In the genomic region with DNA sequence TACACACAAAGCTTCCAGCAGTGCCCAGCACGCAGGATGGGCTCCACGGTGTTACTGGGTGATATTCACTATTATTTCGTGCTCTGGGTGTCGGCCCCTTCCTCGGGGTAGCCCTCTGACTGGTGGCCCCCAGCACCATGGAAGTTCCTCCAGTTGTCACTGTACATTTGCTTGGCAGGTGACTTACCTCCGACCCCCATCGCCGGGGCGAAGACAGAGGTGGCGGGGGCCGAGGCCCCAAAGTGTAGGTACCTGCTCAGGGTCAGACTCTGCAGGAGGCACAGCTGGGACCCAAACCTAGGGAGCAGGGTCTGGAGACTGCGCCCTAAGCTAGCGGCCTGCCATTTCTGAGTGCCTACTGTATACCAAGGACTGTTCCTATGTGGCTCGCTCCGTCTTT, we compare ENCODE assay signal across 12 cellular contexts.
DNase-seq lines count a peak whose midpoint lies in the region; ATAC-seq and TF ChIP-seq lines count a peak whose summit lies in the region.
"Had no signal": no experiment of that assay in that cellular context is flagged by ENCODE, and none has a peak within 500 bp of the region (broad histone marks: within the 10 kb centered on the region; RNA-seq: fewer than 3 reads in every experiment).

No MANE protein-coding gene starts in this region.

- no peak overlapping the region for H3K4me3 Mint-ChIP-seq in H9
- H3K4me3 Mint-ChIP-seq: activated naive CD8-positive, alpha-beta T cell treated with anti-CD3 and anti-CD28 coated beads for 36 hours had no signal

- no peak overlapping the region for H2AFZ ChIP-seq in H9 (ENCODE audit: low read length)
- H2AFZ ChIP-seq in mesenchymal stem cell (ENCODE audit: low read depth, low read length) = no peak overlapping the region

- H2BK120ac ChIP-seq in H9 (ENCODE audit: low read depth, low read length, poor library complexity, severe bottlenecking) (no peak overlapping the region), mesenchymal stem cell (ENCODE audit: low read depth, low read length) (no peak overlapping the region)

- no peaks in the 10 kb centered on the region for H3K23me2 ChIP-seq in H9 (ENCODE audit: insufficient read length, low read depth, low read length, poor library complexity, severe bottlenecking)

- no peak overlapping the region for H4K8ac ChIP-seq in H9 (replicated peaks; ENCODE audit: insufficient read length, low read depth, low read length)
- H4K8ac ChIP-seq in mesenchymal stem cell (ENCODE audit: low read length) = peak overlapping the region; percentile 65

- H3K36me3 ChIP-seq in adrenal gland (replicated peaks in 1 of 2) (peaks cover 0 to 24% of the 10 kb centered on the region in 2 donors), mesenchymal stem cell (ENCODE audit: control insufficient read depth in 1 of 2, insufficient read depth in 2 of 2, low read depth in 1 of 2, low read length in 2 of 2) (peaks cover 34 to 82% of the 10 kb centered on the region in 2 experiments)

- H3K4me1 Mint-ChIP-seq in H9 = peaks cover 20 to 33% of the 10 kb centered on the region in 2 experiments

- ATAC-seq in GM19463 (IDR thresholded peaks at IDR 0.05; ENCODE audit: unreplicated experiment) (no peak), esophagus mucosa (no peak), GM18498 (IDR thresholded peaks at IDR 0.05; ENCODE audit: unreplicated experiment) (no peak)

- H3K9me3 Mint-ChIP-seq in H9 = no peaks in the 10 kb centered on the region
- H3K9me3 Mint-ChIP-seq: activated naive CD8-positive, alpha-beta T cell treated with anti-CD3 and anti-CD28 coated beads for 36 hours had no signal

- no peak overlapping the region for H4K5ac ChIP-seq in H9 (ENCODE audit: insufficient read length, low read depth, low read length)

- no peak overlapping the region for H3K23ac ChIP-seq in H9 (ENCODE audit: insufficient read length, low read depth, low read length)
- H3K23ac ChIP-seq in mesenchymal stem cell (ENCODE audit: low read length in 2 of 2) = peak overlapping the region in 1 of 2 experiments; percentile 73

- no peaks in the 10 kb centered on the region for H3K79me2 ChIP-seq in H9 (ENCODE audit: insufficient read depth, low read length)

- H3K4me1 ChIP-seq in H9 (ENCODE audit: insufficient read depth, low read length) (no peaks in the 10 kb centered on the region), adrenal gland (replicated peaks in 1 of 2) (peaks cover 50 to 95% of the 10 kb centered on the region in 2 donors), mesenchymal stem cell (ENCODE audit: control insufficient read depth, insufficient read depth, low read depth, low read length) (peaks cover 76% of the 10 kb centered on the region)

- H2BK5ac ChIP-seq in H9 (ENCODE audit: insufficient read length, low read length) = no peak overlapping the region
- no peak overlapping the region for H2BK5ac ChIP-seq in mesenchymal stem cell (ENCODE audit: low read depth, low read length, poor library complexity, severe bottlenecking)

- H3K9ac ChIP-seq in H9 (ENCODE audit: extremely low read depth, insufficient read length, low read length) (no peak overlapping the region), mesenchymal stem cell (ENCODE audit: low read length) (no peak overlapping the region)

- no peaks in the 10 kb centered on the region for H3K9me3 ChIP-seq in H9 (ENCODE audit: control insufficient read depth, low read depth, low read length)
- H3K9me3 ChIP-seq in adrenal gland (replicated peaks in 1 of 3) = no peaks in the 10 kb centered on the region
- H3K9me3 ChIP-seq in mesenchymal stem cell (ENCODE audit: control insufficient read depth, low read length) = no peaks in the 10 kb centered on the region

- H3K18ac ChIP-seq in H9 (ENCODE audit: insufficient read length, low read depth, low read length) (no peak overlapping the region), mesenchymal stem cell (ENCODE audit: low read depth in 1 of 2, low read length in 2 of 2) (peak overlapping the region; percentile 30 to 46)

- peaks cover 7 to 58% (median 35%) of the 10 kb centered on the region in 3 experiments; a peak in 6 of 7 replicates for H3K36me3 Mint-ChIP-seq in H9 (ENCODE audit: insufficient read depth in 1 of 3, low read depth in 3 of 3)

- H3K4ac ChIP-seq in H9 (ENCODE audit: low read depth, low read length) (no peak overlapping the region), mesenchymal stem cell (ENCODE audit: low read depth in 1 of 2, low read length in 2 of 2) (peak overlapping the region in 1 of 2 experiments; percentile 60)

- TF ChIP-seq CTCF in H9 (conservative IDR thresholded peaks at IDR 0.05) (no peak), adrenal gland (IDR thresholded peaks at IDR 0.05) (no peak)

- H3K27ac Mint-ChIP-seq in H9 = 0 out of 7 replicates have a peak overlapping the region, but pooled peaks of 2 of the 3 experiments have one; percentile 8 to 66
- H3K27ac Mint-ChIP-seq: activated naive CD8-positive, alpha-beta T cell treated with anti-CD3 and anti-CD28 coated beads for 36 hours had no signal

- H3K27me3 ChIP-seq in H9 (ENCODE audit: insufficient read depth, low read length) = no peaks in the 10 kb centered on the region
- no peaks in the 10 kb centered on the region for H3K27me3 ChIP-seq in adrenal gland
- no peaks in the 10 kb centered on the region for H3K27me3 ChIP-seq in mesenchymal stem cell (ENCODE audit: control insufficient read depth in 1 of 2, insufficient read depth in 1 of 2, low read length in 2 of 2)

- intact Hi-C loops in adrenal gland (cut with DNase I) = no loop called here

- no peaks in the 10 kb centered on the region for H3K79me1 ChIP-seq in H9 (ENCODE audit: insufficient read depth, low read depth, low read length, poor library complexity, severe bottlenecking)
- peaks cover 22% of the 10 kb centered on the region for H3K79me1 ChIP-seq in mesenchymal stem cell (replicated peaks; ENCODE audit: low read length, poor library complexity, severe bottlenecking)

- no CpG with 5 or more reads among the region's 15 CpGs for WGBS in H9 (ENCODE audit: extremely low coverage, insufficient read length, low lambda C conversion rate)
- 90 to 94% (median 91%) methylated on average over 10 to 15 of the region's 15 CpGs for WGBS in adrenal gland, 4 donors
- WGBS in mesenchymal stem cell = 98% methylated on average over 15 of the region's 15 CpGs

- H4K20me1 ChIP-seq in H9 (ENCODE audit: control insufficient read depth, insufficient read depth, insufficient read length) = no peaks in the 10 kb centered on the region

- H2BK12ac ChIP-seq in H9 (ENCODE audit: insufficient read length, low read depth, low read length) (no peak overlapping the region), mesenchymal stem cell (ENCODE audit: low read length in 2 of 2) (peak overlapping the region in 1 of 2 experiments; percentile 7)

- H3K27ac ChIP-seq in H9 (ENCODE audit: insufficient read length, low read depth, low read length) (no peak overlapping the region), adrenal gland (peak overlapping the region; percentile 63 to 100 (median 81)), mesenchymal stem cell (ENCODE audit: low read length, poor library complexity, severe bottlenecking) (peak overlapping the region; percentile 86), substantia nigra (ENCODE audit: low read depth, low read length, poor library complexity, severe bottlenecking) (peak overlapping the region; percentile 91)

- no peaks in the 10 kb centered on the region; the same call in 1 of the 2 replicates for H3K27me3 Mint-ChIP-seq in H9 (ENCODE audit: low read depth)
- H3K27me3 Mint-ChIP-seq: activated naive CD8-positive, alpha-beta T cell treated with anti-CD3 and anti-CD28 coated beads for 36 hours had no signal

- DNase-seq in H9 (no peak), adrenal gland (no peak), mesenchymal stem cell (no peak), substantia nigra (lab: John Stamatoyannopoulos, UW) (no peak), cerebellum (ENCODE audit: low spot score) (no peak)
- DNase-seq: activated naive CD8-positive, alpha-beta T cell treated with anti-CD3 and anti-CD28 coated beads for 36 hours; Kasumi-1; NCI-H187; NCI-H748 treated with DMSO at 0.1 percent for 48 hours had no signal

- H3K4me3 ChIP-seq in adrenal gland (no peak overlapping the region), mesenchymal stem cell (ENCODE audit: insufficient read depth in 1 of 2, low read depth in 1 of 2, low read length in 2 of 2) (no peak overlapping the region)

- TF ChIP-seq POLR2A in adrenal gland (IDR thresholded peaks at IDR 0.05) = no peak

- H3K4me2 ChIP-seq in H9 (ENCODE audit: insufficient read depth, insufficient read length, low read length) = no peak overlapping the region
- no peak overlapping the region for H3K4me2 ChIP-seq in mesenchymal stem cell (ENCODE audit: low read length, poor library complexity, severe bottlenecking)

- no peak overlapping the region for H2AK5ac ChIP-seq in H9 (ENCODE audit: insufficient read length, low read length)
- peak overlapping the region; percentile 54 for H2AK5ac ChIP-seq in mesenchymal stem cell (ENCODE audit: low read length, severe bottlenecking)

- no peak overlapping the region for H4K91ac ChIP-seq in H9 (ENCODE audit: insufficient read length, low read depth, low read length)
- peak overlapping the region; percentile 18 for H4K91ac ChIP-seq in mesenchymal stem cell (ENCODE audit: low read length)

- H2BK20ac ChIP-seq in H9 (ENCODE audit: low read depth, low read length, poor library complexity, severe bottlenecking) = no peak overlapping the region

- no peak overlapping the region for H3T11ph ChIP-seq in H9 (ENCODE audit: low read length)

- no peak overlapping the region for H3K56ac ChIP-seq in H9 (ENCODE audit: insufficient read length, low read depth, low read length)

- H2BK15ac ChIP-seq in H9 (ENCODE audit: low read depth, low read length) = no peak overlapping the region
- H2BK15ac ChIP-seq in mesenchymal stem cell (ENCODE audit: low read depth, poor library complexity, severe bottlenecking) = no peak overlapping the region

- H3K14ac ChIP-seq in H9 (ENCODE audit: insufficient read depth, low read length) (no peak overlapping the region), mesenchymal stem cell (ENCODE audit: low read length in 2 of 2) (no peak overlapping the region)
